Comparison of ENCODE assay signal across 9 cellular contexts in the genomic region with DNA sequence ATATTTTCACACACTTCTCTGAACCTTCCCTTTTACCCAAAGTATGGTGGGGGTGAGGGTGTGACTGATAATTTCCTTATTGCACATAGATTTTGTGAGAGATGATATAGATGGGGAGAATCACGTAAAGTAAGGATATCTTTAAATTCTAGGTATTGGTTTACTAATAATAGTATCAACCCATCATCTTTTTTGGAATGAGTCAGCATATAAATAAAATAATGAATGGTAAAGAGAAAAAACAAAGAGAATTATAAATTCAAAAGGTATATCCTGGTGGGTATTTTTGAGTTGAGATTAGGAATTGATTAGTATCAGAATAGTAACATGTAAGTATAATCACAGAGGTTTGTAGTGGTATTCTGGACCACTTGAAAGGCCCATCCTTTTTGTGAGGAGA. TPM values are rescaled to one million over a fixed set of nuclear protein-coding genes. Genes with fewer than 3 reads are reported as not detected.
"Had no signal": no experiment of that assay in that cellular context is flagged by ENCODE, and none has a peak within 500 bp of the region (broad histone marks: within the 10 kb centered on the region; RNA-seq: fewer than 3 reads in every experiment).

No MANE protein-coding gene starts in this region.

- H3K4me3 ChIP-seq: GM12878 had no signal

- DNase-seq: GDM1, GF-D8 had no signal

- FAIRE-seq: G401.6, GM12878, GM12891, GM12892, GM18507, GM19239 had no signal

- ATAC-seq: GM12878 had no signal

RNA-seq across cellular contexts. Expression of gene MACROD2, which starts 56.1 kb away (rescaled TPM):
- total RNA-seq: G401 had no signal
